In the genomic region with DNA sequence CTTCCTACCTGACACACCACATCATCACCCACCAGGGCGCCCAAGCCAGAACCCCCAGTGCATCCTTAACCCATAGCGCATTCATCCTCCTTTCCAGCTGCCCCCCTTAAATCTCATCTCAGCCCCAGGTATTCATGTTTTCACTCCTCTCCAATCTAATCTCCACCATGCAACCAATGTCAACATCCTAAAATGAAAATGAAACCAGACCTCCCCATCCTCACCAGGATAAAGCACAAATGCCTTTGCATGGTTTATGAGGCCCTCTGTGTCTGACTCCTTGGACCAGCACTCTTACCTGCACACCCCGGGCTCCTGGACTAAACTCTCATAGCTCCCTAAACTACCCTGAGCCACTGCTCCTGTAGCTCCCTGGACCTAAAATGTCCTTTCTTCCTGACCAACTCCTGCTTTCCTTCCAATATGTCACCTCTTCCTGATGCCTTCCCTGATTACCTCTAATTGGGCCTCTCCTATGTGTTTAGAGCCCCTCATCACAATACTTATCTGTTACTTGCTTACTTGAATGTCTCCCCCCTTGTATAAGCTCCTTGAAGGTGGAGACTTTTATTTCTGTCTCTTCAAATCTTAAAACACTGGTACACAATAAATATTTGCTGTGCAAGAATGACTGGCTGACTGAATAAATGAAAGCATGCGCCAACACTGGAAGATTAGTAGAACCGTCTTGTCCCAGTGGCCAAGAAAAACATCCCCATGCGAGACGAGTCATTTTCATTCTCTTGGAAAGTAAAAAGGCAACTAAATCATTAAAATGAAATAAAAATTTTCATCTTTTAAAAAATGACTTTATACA, we compare ENCODE assay signal across 17 cellular contexts.
DNase-seq lines count a peak whose midpoint lies in the region; ATAC-seq, FAIRE-seq and TF ChIP-seq lines count a peak whose summit lies in the region.
"Had no signal": no experiment of that assay in that cellular context is flagged by ENCODE, and none has a peak within 500 bp of the region (broad histone marks: within the 10 kb centered on the region; RNA-seq: fewer than 3 reads in every experiment).

No MANE protein-coding gene starts in this region.

- H3K4me1 Mint-ChIP-seq in CD4-positive, alpha-beta memory T cell: peaks cover 32 to 52% (median 41%) of the 10 kb centered on the region in 4 donors
- H3K4me1 Mint-ChIP-seq in activated naive CD8-positive, alpha-beta T cell (ENCODE audit: low read depth): peaks cover 29% of the 10 kb centered on the region

- H3K36me3 ChIP-seq in CD4-positive, alpha-beta memory T cell (ENCODE audit: insufficient read depth, low read length): no peaks in the 10 kb centered on the region
- H3K36me3 ChIP-seq in WERI-Rb-1: no peaks in the 10 kb centered on the region
- H3K36me3 ChIP-seq: lower lobe of right lung had no signal

- H3K4me1 ChIP-seq in CD4-positive, alpha-beta memory T cell (ENCODE audit: insufficient read depth, low read length): peaks cover 38% of the 10 kb centered on the region
- H3K4me1 ChIP-seq: lower lobe of right lung had no signal

- intact Hi-C loops in CD4-positive, alpha-beta memory T cell (cut with micrococcal nuclease): no loop called here

- peak overlapping the region in 1 of 2 donors; percentile 24 for H3K4me3 ChIP-seq in CD4-positive, alpha-beta memory T cell (ENCODE audit: low read length in 2 of 2)
- H3K4me3 ChIP-seq in fibroblast of the aortic adventitia (ENCODE audit: low read depth, low read length): no peak overlapping the region
- no peak overlapping the region for H3K4me3 ChIP-seq in WERI-Rb-1 (ENCODE audit: low read depth, low read length)
- H3K4me3 ChIP-seq: hepatocyte, lower lobe of right lung, skin epidermis, testis had no signal

- no peak for ATAC-seq in HG02763 (IDR thresholded peaks at IDR 0.05; ENCODE audit: unreplicated experiment)
- ATAC-seq in GM19463 (IDR thresholded peaks at IDR 0.05; ENCODE audit: unreplicated experiment): no peak
- ATAC-seq: lower lobe of right lung had no signal

- H3K9me3 Mint-ChIP-seq in CD4-positive, alpha-beta memory T cell: no peaks in the 10 kb centered on the region
- H3K9me3 Mint-ChIP-seq in activated naive CD8-positive, alpha-beta T cell (ENCODE audit: low read depth): no peaks in the 10 kb centered on the region
- H3K9me3 Mint-ChIP-seq: CD14-positive monocyte had no signal

- no peaks in the 10 kb centered on the region for H3K27me3 ChIP-seq in CD4-positive, alpha-beta memory T cell (ENCODE audit: insufficient read depth, low read length)
- H3K27me3 ChIP-seq in WERI-Rb-1 (ENCODE audit: insufficient read depth, low read depth, severe bottlenecking): no peaks in the 10 kb centered on the region
- H3K27me3 ChIP-seq: hepatocyte, testis had no signal

- H3K27ac ChIP-seq in CD4-positive, alpha-beta memory T cell (ENCODE audit: low read depth, low read length): no peak overlapping the region
- H3K27ac ChIP-seq in WERI-Rb-1: no peak overlapping the region
- H3K27ac ChIP-seq: epithelial cell of prostate, hepatocyte, lower lobe of right lung, testis had no signal

- DNase-seq in CD4-positive, alpha-beta memory T cell: no peak
- DNase-seq in GM19239 (ENCODE audit: insufficient read length, low spot score): no peak
- DNase-seq in fibroblast of the aortic adventitia (ENCODE audit: low read depth): peak; percentile 74
- DNase-seq in HEK293T (ENCODE audit: extremely low spot score): no peak
- DNase-seq in WERI-Rb-1: no peak
- DNase-seq: caudate nucleus, lower lobe of right lung, NCI-H2029 treated with DMSO at 0.1 percent for 48 hours, SIG-M5, testis had no signal

- peak; percentile 64 for FAIRE-seq in GM19239 (lab: Jason Lieb, UNC)

- no peak for TF ChIP-seq CTCF in fibroblast of the aortic adventitia (IDR thresholded peaks at IDR 0.05; ENCODE audit: insufficient read depth, low read length)
- TF ChIP-seq CTCF in WERI-Rb-1 (IDR thresholded peaks at IDR 0.05; ENCODE audit: low read depth, low read length): no peak

- CTCF ChIA-PET in CD4-positive, alpha-beta memory T cell (lab: Charles Lee; ENCODE audit: partially characterized antibody): interaction anchor here (1.0 to 1.4 kb wide), 3 partner anchors 22 to 457 kb away, joined by 3 to 5 read pairs (median 3); partner anchors contain the start of gene LSG1
- CTCF ChIA-PET in HEK293T (lab: Yijun Ruan, JAX): no interaction called here

- peak overlapping the region; percentile 28 to 89 (median 65) for H3K27ac Mint-ChIP-seq in CD4-positive, alpha-beta memory T cell
- H3K27ac Mint-ChIP-seq in activated naive CD8-positive, alpha-beta T cell: peak overlapping the region; percentile 93
- H3K27ac Mint-ChIP-seq: CD14-positive monocyte had no signal

- peaks cover 0 to 2% of the 10 kb centered on the region in 2 donors for H3K27me3 Mint-ChIP-seq in CD4-positive, alpha-beta memory T cell
- no peaks in the 10 kb centered on the region for H3K27me3 Mint-ChIP-seq in activated naive CD8-positive, alpha-beta T cell

- no peaks in the 10 kb centered on the region for H3K9me3 ChIP-seq in CD4-positive, alpha-beta memory T cell (ENCODE audit: control insufficient read depth in 1 of 2, low read length in 2 of 2)
- no peaks in the 10 kb centered on the region for H3K9me3 ChIP-seq in WERI-Rb-1 (ENCODE audit: severe bottlenecking)
- H3K9me3 ChIP-seq: lower lobe of right lung, testis had no signal

- H3K36me3 Mint-ChIP-seq in CD4-positive, alpha-beta memory T cell: peaks cover 0 to 6% of the 10 kb centered on the region in 2 donors
- H3K36me3 Mint-ChIP-seq in activated naive CD8-positive, alpha-beta T cell: peaks cover 6% of the 10 kb centered on the region

- H3K4me3 Mint-ChIP-seq in CD4-positive, alpha-beta memory T cell: peak overlapping the region; percentile 68 to 88 (median 82)
- peak overlapping the region; percentile 30 for H3K4me3 Mint-ChIP-seq in activated naive CD8-positive, alpha-beta T cell
- H3K4me3 Mint-ChIP-seq: CD14-positive monocyte had no signal

- POLR2A ChIA-PET in CD4-positive, alpha-beta memory T cell (lab: Charles Lee; ENCODE audit: partially characterized antibody): interaction anchor here (1.1 to 1.2 kb wide), 2 partner anchors 129 to 131 kb away, joined by 4 read pairs; no protein-coding TSS in a partner anchor
- POLR2A ChIA-PET in HEK293T (lab: Yijun Ruan, JAX): no interaction called here

TF ChIP-seq in HEK293T, 16 proteins besides CTCF, POLR2A, EP300 and RAD21:
- TF ChIP-seq CTBP1 (IDR thresholded peaks at IDR 0.05; ENCODE audit: borderline replicate concordance) (no peak), LEF1 (IDR thresholded peaks at IDR 0.05; ENCODE audit: borderline replicate concordance) (no peak), TARDBP (IDR thresholded peaks at IDR 0.05) (no peak), NFRKB (IDR thresholded peaks at IDR 0.05) (no peak), ELF4 (IDR thresholded peaks at IDR 0.05) (no peak), ZNF384 (IDR thresholded peaks at IDR 0.05) (no peak), SUZ12 (IDR thresholded peaks at IDR 0.05) (no peak), HDGF (IDR thresholded peaks at IDR 0.05; ENCODE audit: borderline replicate concordance) (no peak), FOXA1 (IDR thresholded peaks at IDR 0.05) (no peak), BHLHE40 (IDR thresholded peaks at IDR 0.05; ENCODE audit: borderline replicate concordance) (no peak), FOXK2 (IDR thresholded peaks at IDR 0.05) (no peak), FOXM1 (IDR thresholded peaks at IDR 0.05; ENCODE audit: borderline replicate concordance) (no peak), ARNT (IDR thresholded peaks at IDR 0.05) (no peak), L3MBTL2 (conservative IDR thresholded peaks at IDR 0.05) (no peak)
- TF ChIP-seq, protein P1, sequence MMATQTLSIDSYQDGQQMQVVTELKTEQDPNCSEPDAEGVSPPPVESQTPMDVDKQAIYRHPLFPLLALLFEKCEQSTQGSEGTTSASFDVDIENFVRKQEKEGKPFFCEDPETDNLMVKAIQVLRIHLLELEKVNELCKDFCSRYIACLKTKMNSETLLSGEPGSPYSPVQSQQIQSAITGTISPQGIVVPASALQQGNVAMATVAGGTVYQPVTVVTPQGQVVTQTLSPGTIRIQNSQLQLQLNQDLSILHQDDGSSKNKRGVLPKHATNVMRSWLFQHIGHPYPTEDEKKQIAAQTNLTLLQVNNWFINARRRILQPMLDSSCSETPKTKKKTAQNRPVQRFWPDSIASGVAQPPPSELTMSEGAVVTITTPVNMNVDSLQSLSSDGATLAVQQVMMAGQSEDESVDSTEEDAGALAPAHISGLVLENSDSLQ (IDR thresholded peaks at IDR 0.05): no peak
